ENCODE assay signal across 1 cellular context in the genomic region with DNA sequence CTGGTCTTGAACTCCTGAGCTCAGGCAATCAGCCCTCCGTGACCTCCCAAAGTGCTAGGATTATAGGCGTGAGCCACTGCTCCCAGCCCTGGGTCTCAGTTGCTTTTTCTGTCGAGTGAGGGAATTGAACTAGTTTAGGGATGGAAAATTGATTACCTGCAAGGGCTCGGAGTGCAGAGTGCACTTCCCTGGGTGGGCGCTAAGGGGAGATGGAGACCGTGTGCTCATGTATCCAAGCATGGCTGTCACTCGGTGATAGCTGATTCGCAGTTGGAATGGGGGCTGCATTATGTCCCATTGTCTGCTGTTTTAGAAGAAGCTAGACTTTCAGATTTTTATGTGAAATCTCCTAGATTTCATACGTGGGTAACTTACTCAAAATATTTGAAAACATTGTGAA.
TF ChIP-seq lines count a peak whose summit lies in the region.

No MANE protein-coding gene starts in this region.

TF ChIP-seq in K562, 482 proteins besides CTCF, POLR2A, EP300 and RAD21 (continued from another document):
- TF ChIP-seq YY1 (IDR thresholded peaks at IDR 0.05; ENCODE audit: borderline replicate concordance in 1 of 3, control insufficient read depth in 1 of 3, extremely low read depth in 1 of 3, insufficient read depth in 3 of 3, insufficient read length in 1 of 3, insufficient replicate concordance in 2 of 3, low read depth in 1 of 3, low read length in 2 of 3) (peak in 1 of 3 experiments; percentile 37), SETDB1 (IDR thresholded peaks at IDR 0.05; ENCODE audit: low read length) (no peak), JUN (IDR thresholded peaks at IDR 0.05; ENCODE audit: borderline replicate concordance, low read depth, low read length) (no peak), JUN (CRISPR knock-in tag; IDR thresholded peaks at IDR 0.05; ENCODE audit: borderline replicate concordance) (no peak), SMAD4 (CRISPR knock-in tag; conservative IDR thresholded peaks at IDR 0.05) (no peak), KLF10 (CRISPR knock-in tag; IDR thresholded peaks at IDR 0.05) (no peak), PML (IDR thresholded peaks at IDR 0.05; ENCODE audit: low read length) (no peak), MAZ (CRISPR knock-in tag; conservative IDR thresholded peaks at IDR 0.05 in 1 of 2, IDR thresholded peaks at IDR 0.05 in 1 of 2) (no peak), MEIS2 (IDR thresholded peaks at IDR 0.05; ENCODE audit: partially characterized antibody) (no peak), SMC3 (conservative IDR thresholded peaks at IDR 0.05; ENCODE audit: insufficient read depth, low read depth, low read length) (peak; percentile 44; the same call in 1 of the 2 replicates), RNF219 (CRISPR knock-in tag; IDR thresholded peaks at IDR 0.05) (no peak)
- TF ChIP-seq, protein P1, sequence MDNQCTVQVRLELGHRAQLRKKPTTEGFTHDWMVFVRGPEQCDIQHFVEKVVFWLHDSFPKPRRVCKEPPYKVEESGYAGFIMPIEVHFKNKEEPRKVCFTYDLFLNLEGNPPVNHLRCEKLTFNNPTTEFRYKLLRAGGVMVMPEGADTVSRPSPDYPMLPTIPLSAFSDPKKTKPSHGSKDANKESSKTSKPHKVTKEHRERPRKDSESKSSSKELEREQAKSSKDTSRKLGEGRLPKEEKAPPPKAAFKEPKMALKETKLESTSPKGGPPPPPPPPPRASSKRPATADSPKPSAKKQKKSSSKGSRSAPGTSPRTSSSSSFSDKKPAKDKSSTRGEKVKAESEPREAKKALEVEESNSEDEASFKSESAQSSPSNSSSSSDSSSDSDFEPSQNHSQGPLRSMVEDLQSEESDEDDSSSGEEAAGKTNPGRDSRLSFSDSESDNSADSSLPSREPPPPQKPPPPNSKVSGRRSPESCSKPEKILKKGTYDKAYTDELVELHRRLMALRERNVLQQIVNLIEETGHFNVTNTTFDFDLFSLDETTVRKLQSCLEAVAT (IDR thresholded peaks at IDR 0.05) = no peak
- TF ChIP-seq, protein P2, sequence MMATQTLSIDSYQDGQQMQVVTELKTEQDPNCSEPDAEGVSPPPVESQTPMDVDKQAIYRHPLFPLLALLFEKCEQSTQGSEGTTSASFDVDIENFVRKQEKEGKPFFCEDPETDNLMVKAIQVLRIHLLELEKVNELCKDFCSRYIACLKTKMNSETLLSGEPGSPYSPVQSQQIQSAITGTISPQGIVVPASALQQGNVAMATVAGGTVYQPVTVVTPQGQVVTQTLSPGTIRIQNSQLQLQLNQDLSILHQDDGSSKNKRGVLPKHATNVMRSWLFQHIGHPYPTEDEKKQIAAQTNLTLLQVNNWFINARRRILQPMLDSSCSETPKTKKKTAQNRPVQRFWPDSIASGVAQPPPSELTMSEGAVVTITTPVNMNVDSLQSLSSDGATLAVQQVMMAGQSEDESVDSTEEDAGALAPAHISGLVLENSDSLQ (IDR thresholded peaks at IDR 0.05) = 0 out of 2 replicates have a peak, but pooled peaks have one; percentile 13
